Comparison of ENCODE assay signal across 7 cellular contexts in the genomic region with DNA sequence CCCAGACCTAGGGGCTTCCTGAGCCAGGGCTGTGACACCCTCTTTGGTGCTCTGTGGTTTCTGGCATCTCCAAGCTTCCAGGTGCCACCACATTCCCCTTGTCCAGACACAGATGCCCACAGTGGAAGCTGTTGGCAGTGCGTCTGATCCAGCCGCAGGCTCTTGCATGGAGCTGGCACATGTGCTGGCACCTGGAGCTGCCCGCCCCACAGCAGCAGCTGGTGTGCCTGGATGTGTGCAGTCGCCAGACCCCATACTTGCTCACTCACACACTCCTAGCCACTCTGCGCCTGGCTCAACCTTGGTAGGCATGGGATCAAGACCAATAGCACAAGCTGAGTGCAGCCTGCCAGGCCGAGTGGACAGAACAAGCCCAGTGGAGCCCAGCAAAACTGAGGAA.
"Had no signal": no experiment of that assay in that cellular context is flagged by ENCODE, and none has a peak within 500 bp of the region (broad histone marks: within the 10 kb centered on the region; RNA-seq: fewer than 3 reads in every experiment).

No MANE protein-coding gene starts in this region.

- DNase-seq: GM23248, GOT3, H7, HCEC 1CT, IMR-90, KG1 had no signal

- ATAC-seq: K562 had no signal
